ENCODE assay signal across 2 cellular contexts in the genomic region with DNA sequence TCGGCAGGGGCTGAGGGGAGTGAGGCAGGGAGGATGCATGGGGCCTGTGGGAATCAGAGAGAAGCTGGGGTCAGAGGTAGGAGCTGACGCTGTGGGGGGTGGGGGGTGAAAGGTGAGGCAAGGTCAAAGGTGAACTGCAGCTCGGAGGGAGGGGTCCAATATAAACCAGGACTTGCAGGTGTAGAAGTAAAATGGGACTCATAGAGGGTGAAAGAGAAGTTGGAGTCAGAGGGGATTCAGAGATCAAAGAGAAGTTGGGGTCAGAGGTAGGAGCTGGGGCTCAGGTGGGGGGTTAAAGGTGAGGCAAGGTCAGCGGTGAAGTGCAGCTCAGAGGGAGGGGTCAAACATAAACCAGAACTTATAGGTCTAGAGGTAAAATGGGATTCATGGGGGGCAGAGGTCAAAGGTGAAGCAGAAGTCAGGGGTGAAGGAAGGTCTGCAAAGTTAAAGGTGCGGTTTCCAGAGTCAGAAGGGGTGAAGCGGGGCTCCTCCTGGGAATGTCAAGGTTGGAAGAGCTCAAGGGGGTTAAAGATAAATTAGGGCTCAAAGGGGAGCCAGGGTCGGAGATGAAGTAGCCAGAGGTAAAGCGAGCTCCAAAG.
TF ChIP-seq lines count a peak whose summit lies in the region.

No MANE protein-coding gene starts in this region.

TF ChIP-seq in liver, 16 proteins besides CTCF, POLR2A, EP300 and RAD21:
- TF ChIP-seq GABPA (IDR thresholded peaks at IDR 0.05 in 1 of 2, conservative IDR thresholded peaks at IDR 0.05 in 1 of 2) (no peak), HNF4A (conservative IDR thresholded peaks at IDR 0.05) (no peak), HNF4G (IDR thresholded peaks at IDR 0.05) (no peak), FOXA1 (IDR thresholded peaks at IDR 0.05) (no peak), RXRA (IDR thresholded peaks at IDR 0.05) (no peak), NR2F2 (IDR thresholded peaks at IDR 0.05) (peak; percentile 37), FOXA2 (IDR thresholded peaks at IDR 0.05) (no peak)
- TF ChIP-seq, protein P1, sequence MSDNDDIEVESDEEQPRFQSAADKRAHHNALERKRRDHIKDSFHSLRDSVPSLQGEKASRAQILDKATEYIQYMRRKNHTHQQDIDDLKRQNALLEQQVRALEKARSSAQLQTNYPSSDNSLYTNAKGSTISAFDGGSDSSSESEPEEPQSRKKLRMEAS (IDR thresholded peaks at IDR 0.05): no peak

TF ChIP-seq in HepG2, 621 proteins besides CTCF, POLR2A, EP300 and RAD21:
- TF ChIP-seq ZNF788 (CRISPR knock-in tag; IDR thresholded peaks at IDR 0.05; ENCODE audit: borderline replicate concordance): no peak
- TF ChIP-seq HOXA3 (CRISPR knock-in tag; IDR thresholded peaks at IDR 0.05): no peak
- TF ChIP-seq SYNCRIP (IDR thresholded peaks at IDR 0.05; ENCODE audit: insufficient read depth, low read depth, low read length): no peak
- no peak for TF ChIP-seq NFATC3 (CRISPR knock-in tag; IDR thresholded peaks at IDR 0.05)
- TF ChIP-seq ARID2 (CRISPR knock-in tag; IDR thresholded peaks at IDR 0.05; ENCODE audit: borderline replicate concordance): no peak
- TF ChIP-seq, protein P2, sequence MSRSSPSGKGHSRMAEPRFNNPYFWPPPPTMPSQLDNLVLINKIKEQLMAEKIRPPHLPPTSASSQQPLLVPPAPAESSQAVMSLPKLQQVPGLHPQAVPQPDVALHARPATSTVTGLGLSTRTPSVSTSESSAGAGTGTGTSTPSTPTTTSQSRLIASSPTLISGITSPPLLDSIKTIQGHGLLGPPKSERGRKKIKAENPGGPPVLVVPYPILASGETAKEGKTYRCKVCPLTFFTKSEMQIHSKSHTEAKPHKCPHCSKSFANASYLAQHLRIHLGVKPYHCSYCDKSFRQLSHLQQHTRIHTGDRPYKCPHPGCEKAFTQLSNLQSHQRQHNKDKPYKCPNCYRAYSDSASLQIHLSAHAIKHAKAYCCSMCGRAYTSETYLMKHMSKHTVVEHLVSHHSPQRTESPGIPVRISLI (CRISPR knock-in tag; IDR thresholded peaks at IDR 0.05; ENCODE audit: borderline replicate concordance): no peak
- TF ChIP-seq, protein P3, sequence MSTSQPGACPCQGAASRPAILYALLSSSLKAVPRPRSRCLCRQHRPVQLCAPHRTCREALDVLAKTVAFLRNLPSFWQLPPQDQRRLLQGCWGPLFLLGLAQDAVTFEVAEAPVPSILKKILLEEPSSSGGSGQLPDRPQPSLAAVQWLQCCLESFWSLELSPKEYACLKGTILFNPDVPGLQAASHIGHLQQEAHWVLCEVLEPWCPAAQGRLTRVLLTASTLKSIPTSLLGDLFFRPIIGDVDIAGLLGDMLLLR (CRISPR knock-in tag; IDR thresholded peaks at IDR 0.05): no peak
- no peak for TF ChIP-seq ZNF782 (CRISPR knock-in tag; IDR thresholded peaks at IDR 0.05; ENCODE audit: borderline replicate concordance)
- no peak for TF ChIP-seq CCDC6 (CRISPR knock-in tag; IDR thresholded peaks at IDR 0.05)
- no peak for TF ChIP-seq MIER2 (CRISPR knock-in tag; IDR thresholded peaks at IDR 0.05)
- no peak for TF ChIP-seq RXRB (CRISPR knock-in tag; IDR thresholded peaks at IDR 0.05; ENCODE audit: borderline replicate concordance)
- TF ChIP-seq, protein P4, sequence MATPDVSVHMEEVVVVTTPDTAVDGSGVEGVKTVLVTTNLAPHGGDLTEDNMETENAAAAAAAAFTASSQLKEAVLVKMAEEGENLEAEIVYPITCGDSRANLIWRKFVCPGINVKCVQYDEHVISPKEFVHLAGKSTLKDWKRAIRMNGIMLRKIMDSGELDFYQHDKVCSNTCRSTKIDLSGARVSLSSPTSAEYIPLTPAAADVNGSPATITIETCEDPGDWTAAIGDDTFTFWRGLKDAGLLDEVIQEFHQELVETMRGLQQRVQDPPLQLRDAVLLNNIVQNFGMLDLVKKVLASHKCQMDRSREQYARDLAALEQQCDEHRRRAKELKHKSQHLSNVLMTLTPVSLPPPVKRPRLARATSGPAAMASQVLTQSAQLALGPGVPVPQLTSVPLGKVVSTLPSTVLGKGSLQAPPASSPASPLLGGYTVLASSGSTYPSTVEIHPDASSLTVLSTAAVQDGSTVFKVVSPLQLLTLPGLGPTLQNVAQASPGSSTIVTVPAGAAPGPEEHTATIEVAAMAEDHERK (CRISPR knock-in tag; IDR thresholded peaks at IDR 0.05; ENCODE audit: low read depth): no peak
- no peak for TF ChIP-seq SMARCE1 (IDR thresholded peaks at IDR 0.05; ENCODE audit: borderline replicate concordance)
- TF ChIP-seq NAIF1 (CRISPR knock-in tag; IDR thresholded peaks at IDR 0.05; ENCODE audit: borderline replicate concordance): no peak
- TF ChIP-seq, protein P5, sequence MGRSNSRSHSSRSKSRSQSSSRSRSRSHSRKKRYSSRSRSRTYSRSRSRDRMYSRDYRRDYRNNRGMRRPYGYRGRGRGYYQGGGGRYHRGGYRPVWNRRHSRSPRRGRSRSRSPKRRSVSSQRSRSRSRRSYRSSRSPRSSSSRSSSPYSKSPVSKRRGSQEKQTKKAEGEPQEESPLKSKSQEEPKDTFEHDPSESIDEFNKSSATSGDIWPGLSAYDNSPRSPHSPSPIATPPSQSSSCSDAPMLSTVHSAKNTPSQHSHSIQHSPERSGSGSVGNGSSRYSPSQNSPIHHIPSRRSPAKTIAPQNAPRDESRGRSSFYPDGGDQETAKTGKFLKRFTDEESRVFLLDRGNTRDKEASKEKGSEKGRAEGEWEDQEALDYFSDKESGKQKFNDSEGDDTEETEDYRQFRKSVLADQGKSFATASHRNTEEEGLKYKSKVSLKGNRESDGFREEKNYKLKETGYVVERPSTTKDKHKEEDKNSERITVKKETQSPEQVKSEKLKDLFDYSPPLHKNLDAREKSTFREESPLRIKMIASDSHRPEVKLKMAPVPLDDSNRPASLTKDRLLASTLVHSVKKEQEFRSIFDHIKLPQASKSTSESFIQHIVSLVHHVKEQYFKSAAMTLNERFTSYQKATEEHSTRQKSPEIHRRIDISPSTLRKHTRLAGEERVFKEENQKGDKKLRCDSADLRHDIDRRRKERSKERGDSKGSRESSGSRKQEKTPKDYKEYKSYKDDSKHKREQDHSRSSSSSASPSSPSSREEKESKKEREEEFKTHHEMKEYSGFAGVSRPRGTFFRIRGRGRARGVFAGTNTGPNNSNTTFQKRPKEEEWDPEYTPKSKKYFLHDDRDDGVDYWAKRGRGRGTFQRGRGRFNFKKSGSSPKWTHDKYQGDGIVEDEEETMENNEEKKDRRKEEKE (IDR thresholded peaks at IDR 0.05): no peak
